25 cellular contexts compared by ENCODE assay signal in the genomic region with DNA sequence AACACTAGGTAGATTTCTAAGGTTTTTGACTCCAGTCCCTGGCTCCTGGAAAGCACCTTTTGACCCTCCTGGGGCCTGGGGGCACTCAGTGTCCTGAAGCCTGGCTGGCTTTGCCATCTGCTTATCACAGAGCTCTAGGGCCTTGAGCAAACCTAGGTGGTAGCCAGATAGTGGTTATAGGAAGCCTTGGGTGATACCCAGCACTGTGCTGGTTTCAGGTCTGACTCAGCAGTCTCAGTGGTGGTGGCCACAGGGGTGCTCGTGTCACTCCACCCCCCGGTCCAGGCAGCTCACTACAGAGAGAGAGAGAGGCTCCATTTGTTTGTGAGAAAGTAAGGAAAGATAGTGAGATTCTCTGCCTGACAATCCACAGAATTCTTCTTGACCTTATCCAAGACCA.
"Had no signal": no experiment of that assay in that cellular context is flagged by ENCODE, and none has a peak within 500 bp of the region (broad histone marks: within the 10 kb centered on the region; RNA-seq: fewer than 3 reads in every experiment).

No MANE protein-coding gene starts in this region.

- H3K27ac ChIP-seq: neural progenitor cell, ovary, parathyroid adenoma, psoas muscle, right lobe of liver, sigmoid colon, suprapubic skin, testis, tibial artery, transverse colon, upper lobe of right lung, uterus had no signal

- DNase-seq: natural killer cell; occipital lobe; ovary; psoas muscle; right lobe of liver; sigmoid colon; small intestine; stimulated activated CD4-positive, alpha-beta T cell treated with anti-CD3 and anti-CD28 coated beads, Interleukin-15, amount 100 ng/mL, for 24 hours; stimulated activated CD4-positive, alpha-beta T cell treated with anti-CD3 and anti-CD28 coated beads, Interleukin-2, amount 100 ng/mL, for 24 hours; stimulated activated CD4-positive, alpha-beta T cell treated with anti-CD3 and anti-CD28 coated beads, Interleukin-2, amount 100 ng/mL, for 48 hours; stimulated activated CD4-positive, alpha-beta T cell treated with anti-CD3 and anti-CD28 coated beads, Interleukin-4, amount 100 ng/mL, for 24 hours; stimulated activated naive CD4-positive, alpha-beta T cell; stimulated activated naive CD8-positive, alpha-beta T cell treated with anti-CD3 and anti-CD28 coated beads, Interleukin-15, amount 100 ng/mL, for 72 hours; stimulated activated naive CD8-positive, alpha-beta T cell treated with anti-CD3 and anti-CD28 coated beads, Interleukin-15, Interleukin-2, amounts not matched to agents 100 U/mL and 50 U/mL, for 24 hours; substantia nigra; testis; tibial artery; transverse colon; upper lobe of right lung; uterus had no signal

- H3K4me2 ChIP-seq: neural progenitor cell had no signal

- H3K79me2 ChIP-seq: parathyroid adenoma had no signal

- H3K9me3 ChIP-seq: ovary, right lobe of liver, testis, transverse colon, upper lobe of right lung, uterus had no signal

- H2AFZ ChIP-seq: neural progenitor cell, parathyroid adenoma had no signal

- H3K4me1 ChIP-seq: neural progenitor cell, parathyroid adenoma, psoas muscle, right lobe of liver, sigmoid colon, suprapubic skin, testis, tibial artery, transverse colon, upper lobe of right lung, uterus had no signal

- ATAC-seq: natural killer cell; psoas muscle; right cardiac atrium; stimulated activated memory B cell treated with anti-CD40 and anti-IgM and Interleukin-4, amounts not matched to agents 10 μg/mL and 1 μg/mL and 100 μg/mL, for 72 hours; stimulated activated naive CD8-positive, alpha-beta T cell treated with anti-CD3 and anti-CD28 coated beads, Interleukin-15, amount 100 ng/mL, for 72 hours; stimulated activated naive CD8-positive, alpha-beta T cell treated with anti-CD3 and anti-CD28 coated beads, Interleukin-15, Interleukin-2, amounts not matched to agents 100 U/mL and 50 U/mL, for 24 hours; upper lobe of right lung had no signal

- H3K36me3 ChIP-seq: neural progenitor cell, ovary, right lobe of liver, sigmoid colon, suprapubic skin, tibial artery, transverse colon, upper lobe of right lung, uterus had no signal

- H3K4me3 ChIP-seq: neural progenitor cell, ovary, psoas muscle, right lobe of liver, sigmoid colon, suprapubic skin, testis, tibial artery, transverse colon, upper lobe of right lung, uterus had no signal

- H3K27me3 ChIP-seq: neural progenitor cell, ovary, right lobe of liver, sigmoid colon, suprapubic skin, testis, tibial artery, transverse colon, upper lobe of right lung, uterus had no signal

- H3K9ac ChIP-seq: neural progenitor cell, parathyroid adenoma had no signal
